ENCODE assay signal across 8 cellular contexts in the genomic region with DNA sequence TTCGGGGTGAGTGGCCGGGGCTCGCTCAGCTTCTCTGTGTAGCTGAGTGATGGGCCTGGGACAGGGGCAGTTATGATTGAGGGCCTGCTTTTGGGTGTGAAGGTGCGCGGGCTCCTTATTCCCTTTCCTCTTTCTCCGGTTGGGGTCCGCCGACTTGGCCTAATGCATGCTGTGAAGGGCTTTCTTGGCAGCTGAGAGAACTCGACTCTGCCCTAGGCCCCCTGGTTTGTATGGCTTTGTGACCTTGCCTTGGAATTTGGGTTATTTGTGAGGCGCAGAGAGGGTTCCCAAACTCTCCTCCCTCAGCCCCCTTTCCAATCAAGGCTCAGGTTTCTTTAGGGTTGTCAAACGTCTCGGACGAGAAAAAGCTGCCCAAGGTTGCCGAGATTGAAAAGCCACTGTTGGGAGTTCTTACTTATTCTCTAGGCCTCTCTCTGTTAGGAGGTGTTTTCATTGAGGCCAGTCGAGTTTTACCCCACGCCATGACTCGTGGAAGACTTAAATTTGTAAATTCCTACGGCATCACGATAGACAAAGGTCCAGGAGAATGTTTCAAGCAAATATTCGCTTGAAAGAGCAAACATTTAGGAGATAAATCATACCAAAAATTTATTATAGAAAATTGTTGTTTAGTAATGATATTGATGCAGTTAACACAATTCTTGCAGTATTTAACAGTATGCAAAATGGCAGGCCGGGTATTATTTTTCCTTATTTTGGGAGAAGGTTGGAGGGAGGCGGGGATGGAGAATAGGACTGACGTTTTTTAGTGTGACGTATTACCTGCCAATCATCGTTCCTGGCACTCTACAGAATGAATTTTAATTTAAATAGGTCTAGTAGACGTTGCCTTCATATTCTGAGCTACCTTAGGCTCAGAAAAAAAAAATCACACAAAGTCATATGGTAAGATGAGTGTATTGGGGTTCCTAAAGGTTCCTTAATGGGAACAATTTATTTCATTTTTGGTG. TPM values are rescaled to one million over a fixed set of nuclear protein-coding genes. Genes with fewer than 3 reads are reported as not detected.
A peak's percentile ranks its signal among the peaks of the same experiment; 100 is the strongest.
DNase-seq lines count a peak whose midpoint lies in the region; ATAC-seq, FAIRE-seq and TF ChIP-seq lines count a peak whose summit lies in the region.

No MANE protein-coding gene starts in this region.

- peak overlapping the region; percentile 88 for H2AFZ ChIP-seq in astrocyte (ENCODE audit: low read depth, low read length)

- H3K79me2 ChIP-seq in astrocyte (ENCODE audit: insufficient read depth, low read length): peaks cover 70% of the 10 kb centered on the region

- no peak for TF ChIP-seq CTCF in astrocyte (IDR thresholded peaks at IDR 0.05; ENCODE audit: insufficient read depth, low read depth, low read length)

- peak overlapping the region; percentile 96 for H3K4me3 Mint-ChIP-seq in astrocyte (ENCODE audit: unreplicated experiment)
- H3K4me3 Mint-ChIP-seq in stimulated activated naive CD8-positive, alpha-beta T cell treated with anti-CD3 and anti-CD28 coated beads, Interleukin-15, amount 100 ng/mL, for 72 hours: peak overlapping the region; percentile 87 to 96

- no peaks in the 10 kb centered on the region for H3K27me3 Mint-ChIP-seq in astrocyte (ENCODE audit: low read depth, unreplicated experiment)
- no peaks in the 10 kb centered on the region for H3K27me3 Mint-ChIP-seq in stimulated activated naive CD8-positive, alpha-beta T cell treated with anti-CD3 and anti-CD28 coated beads, Interleukin-15, amount 100 ng/mL, for 72 hours

- H3K36me3 ChIP-seq in HUES48 (ENCODE audit: control insufficient read depth, insufficient read depth, low read length): peaks cover 16% of the 10 kb centered on the region
- peaks cover 4% of the 10 kb centered on the region for H3K36me3 ChIP-seq in astrocyte (ENCODE audit: insufficient read depth, low read length)

- peak overlapping the region; percentile 97 for H3K27ac Mint-ChIP-seq in astrocyte (ENCODE audit: unreplicated experiment)
- H3K27ac Mint-ChIP-seq in stimulated activated naive CD8-positive, alpha-beta T cell treated with anti-CD3 and anti-CD28 coated beads, Interleukin-15, amount 100 ng/mL, for 72 hours: peak overlapping the region; percentile 95 to 99

- H3K4me3 ChIP-seq in HUES48 (ENCODE audit: low read depth, low read length) (peak overlapping the region; percentile 98), astrocyte (ENCODE audit: insufficient read depth, low read depth, low read length) (peak overlapping the region; percentile 94)

- H3K27ac ChIP-seq in HUES48 (ENCODE audit: low read depth, low read length) (peak overlapping the region; percentile 99), astrocyte (ENCODE audit: low read depth, low read length) (peak overlapping the region; percentile 95)

- H3K4me1 ChIP-seq in HUES48 (ENCODE audit: control insufficient read depth, insufficient read depth, low read length): peaks cover 14% of the 10 kb centered on the region
- H3K4me1 ChIP-seq in astrocyte (ENCODE audit: insufficient read depth, low read length): peaks cover 11% of the 10 kb centered on the region

- H3K9me3 ChIP-seq in HUES48 (ENCODE audit: control insufficient read depth, insufficient read depth, low read length) (no peaks in the 10 kb centered on the region), astrocyte (ENCODE audit: insufficient read depth, low read depth, low read length) (no peaks in the 10 kb centered on the region)

- no peaks in the 10 kb centered on the region for H3K9me3 Mint-ChIP-seq in astrocyte (ENCODE audit: unreplicated experiment)
- H3K9me3 Mint-ChIP-seq in stimulated activated naive CD8-positive, alpha-beta T cell treated with anti-CD3 and anti-CD28 coated beads, Interleukin-15, amount 100 ng/mL, for 72 hours: peaks cover 0 to 5% of the 10 kb centered on the region in 2 donors

- no peak for FAIRE-seq in astrocyte (lab: Jason Lieb, UNC)

- peak; percentile 21 for ATAC-seq in GM21423 (IDR thresholded peaks at IDR 0.05; ENCODE audit: unreplicated experiment)
- peak; percentile 44 for ATAC-seq in stimulated activated naive CD8-positive, alpha-beta T cell treated with anti-CD3 and anti-CD28 coated beads, Interleukin-15, amount 100 ng/mL, for 72 hours

- H3K9ac ChIP-seq in HUES48 (ENCODE audit: low read depth, low read length) (peak overlapping the region; percentile 96), astrocyte (ENCODE audit: low read length) (peak overlapping the region; percentile 98)

- H3K4me1 Mint-ChIP-seq in astrocyte (ENCODE audit: low read depth, unreplicated experiment): peaks cover 11% of the 10 kb centered on the region
- H3K4me1 Mint-ChIP-seq in stimulated activated naive CD8-positive, alpha-beta T cell treated with anti-CD3 and anti-CD28 coated beads, Interleukin-15, amount 100 ng/mL, for 72 hours: peaks cover 42% of the 10 kb centered on the region

- DNase-seq in ELR (ENCODE audit: low read depth) (peak; percentile 41), astrocyte (ENCODE audit: low read depth) (no peak), iris pigment epithelial cell (ENCODE audit: low read depth) (peak; percentile 55), DMS53 (lab: John Stamatoyannopoulos, UW) (no peak), NCI-H2081 treated with DMSO at 0.1 percent for 48 hours (lab: John Stamatoyannopoulos, UW) (no peak)
- DNase-seq in stimulated activated naive CD8-positive, alpha-beta T cell treated with anti-CD3 and anti-CD28 coated beads, Interleukin-15, amount 100 ng/mL, for 72 hours: no peak

- no peaks in the 10 kb centered on the region for H3K27me3 ChIP-seq in HUES48 (ENCODE audit: control insufficient read depth, insufficient read depth, low read length)
- no peaks in the 10 kb centered on the region for H3K27me3 ChIP-seq in astrocyte (ENCODE audit: insufficient read depth, low read length)

- peaks cover 14% of the 10 kb centered on the region for H4K20me1 ChIP-seq in astrocyte (ENCODE audit: insufficient read depth, low read length)

- peak overlapping the region; percentile 85 for H3K4me2 ChIP-seq in astrocyte (ENCODE audit: low read length)

- H3K36me3 Mint-ChIP-seq in astrocyte (ENCODE audit: low read depth, unreplicated experiment): peaks cover 4% of the 10 kb centered on the region

RNA-seq across cellular contexts. Expression of gene PDHX, which starts 0.7 kb away (rescaled TPM):
- total RNA-seq in astrocyte: 41.9 and 44.0 TPM in 2 replicates

RNA-seq across cellular contexts. Expression of gene APIP, which starts 0.9 kb away (rescaled TPM):
- 13.9 and 14.1 TPM in 2 replicates for total RNA-seq in astrocyte

Comparison
In these comparisons a context has a peak if more than half of its experiments do, and no peak if none do; other contexts are left out.
1. DNase-seq: peak in ELR (single experiment) and iris pigment epithelial cell (single experiment); none in astrocyte (single experiment), stimulated activated naive CD8-positive, alpha-beta T cell treated with anti-CD3 and anti-CD28 coated beads, Interleukin-15, amount 100 ng/mL, for 72 hours (0 of 2), DMS53 (single experiment) and NCI-H2081 treated with DMSO at 0.1 percent for 48 hours (single experiment).